8 cellular contexts compared by ENCODE assay signal in the genomic region with DNA sequence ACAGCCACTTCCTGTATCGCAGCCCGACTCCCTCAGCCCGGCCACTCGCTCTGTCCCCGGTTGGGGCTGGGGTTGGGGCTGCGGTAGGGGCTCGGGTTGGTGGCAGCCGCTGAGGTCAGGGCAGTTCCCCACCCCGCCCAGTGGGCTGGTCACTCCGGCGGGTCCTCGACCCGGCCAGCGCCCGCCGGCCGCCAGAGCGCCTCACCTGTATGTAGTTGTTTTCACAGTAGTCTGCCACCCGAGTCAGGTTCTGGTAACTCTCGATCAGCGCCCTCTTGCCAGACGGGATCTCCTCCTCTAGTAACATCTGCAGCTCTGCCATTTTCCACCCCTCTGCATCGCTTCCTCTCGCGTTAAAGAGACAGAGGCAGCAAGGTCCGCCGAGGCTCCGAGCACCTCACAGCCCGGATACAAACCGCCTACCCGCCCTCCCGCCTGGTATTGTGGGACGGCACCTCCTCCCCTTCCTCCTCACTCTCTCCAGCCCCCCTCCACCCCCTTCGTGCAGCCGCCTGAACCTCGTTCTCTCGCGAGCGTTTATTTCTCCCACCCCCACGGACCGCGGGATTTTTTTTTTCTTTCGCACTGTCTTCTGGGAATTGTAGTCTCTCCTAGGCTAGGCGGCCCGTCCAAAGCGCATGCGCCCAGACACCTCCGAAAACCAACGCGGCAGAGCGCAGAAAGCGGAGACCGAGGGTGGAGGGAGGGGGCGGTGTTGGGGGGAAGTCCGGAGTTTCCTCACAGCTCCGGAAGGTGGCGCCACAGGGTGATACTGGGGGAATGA. TPM values are rescaled to one million over a fixed set of nuclear protein-coding genes. Genes with fewer than 3 reads are reported as not detected.
DNase-seq lines count a peak whose midpoint lies in the region; ATAC-seq and TF ChIP-seq lines count a peak whose summit lies in the region.

Gene ABI1, minus strand, starts transcription at position 417 of the 784 bp plus-strand sequence. Its CDS starts 95 bp downstream, at position 322.

- peaks cover 42% of the 10 kb centered on the region for H3K79me2 ChIP-seq in SK-N-SH (ENCODE audit: insufficient read depth)

- TF ChIP-seq EP300 in SK-N-SH (IDR thresholded peaks at IDR 0.05; ENCODE audit: borderline replicate concordance in 1 of 2, low read depth in 1 of 2, low read length in 1 of 2) (peak in 1 of 2 experiments; percentile 47; a peak in 1 of 4 replicates), gastroesophageal sphincter (IDR thresholded peaks at IDR 0.05) (no peak)

- no peaks in the 10 kb centered on the region for H3K9me2 ChIP-seq in SK-N-SH

- H3F3A ChIP-seq in SK-N-SH (replicated peaks; ENCODE audit: insufficient read depth) = peaks cover 9% of the 10 kb centered on the region

- DNase-seq in HFFc6 = peak; percentile 96
- DNase-seq in NCI-H1048 (lab: John Stamatoyannopoulos, UW) = peak; percentile 96
- peak; percentile 92 for DNase-seq in SK-N-SH
- peak; percentile 97 for DNase-seq in activated naive CD4-positive, alpha-beta T cell treated with anti-CD3 and anti-CD28 coated beads, Interleukin-2, amount 50 U/mL, for 16 hours
- DNase-seq in substantia nigra (lab: John Stamatoyannopoulos, UW) = peak; percentile 78 to 100 (median 96)

- peaks cover 36% of the 10 kb centered on the region for H3K4me1 Mint-ChIP-seq in HFFc6 (ENCODE audit: low read depth)

- peak; percentile 88 to 90 for TF ChIP-seq POLR2A in gastroesophageal sphincter (IDR thresholded peaks at IDR 0.05)

- peak within 1 kb of the TSS; percentile 95 for H3K9ac ChIP-seq in SK-N-SH

- no peaks in the 10 kb centered on the region; the same call in 1 of the 2 replicates for H3K27me3 ChIP-seq in SK-N-SH (ENCODE audit: insufficient read depth)
- peaks cover 20% of the 10 kb centered on the region for H3K27me3 ChIP-seq in gastroesophageal sphincter
- H3K27me3 ChIP-seq in neutrophil = no peaks in the 10 kb centered on the region

- TF ChIP-seq RAD21 in SK-N-SH (IDR thresholded peaks at IDR 0.05; ENCODE audit: low read length) = peak; percentile 51

- peak within 1 kb of the TSS; percentile 96 for H3K27ac Mint-ChIP-seq in HFFc6

- H3K36me3 ChIP-seq in SK-N-SH (replicated peaks in 1 of 2; ENCODE audit: control insufficient read depth in 1 of 2, insufficient read depth in 2 of 2, low read length in 1 of 2) = no peaks in the 10 kb centered on the region
- H3K36me3 ChIP-seq in gastroesophageal sphincter = no peaks in the 10 kb centered on the region
- no peaks in the 10 kb centered on the region for H3K36me3 ChIP-seq in neutrophil

- H3K9me3 ChIP-seq in SK-N-SH (no peaks in the 10 kb centered on the region), gastroesophageal sphincter (no peaks in the 10 kb centered on the region), neutrophil (no peaks in the 10 kb centered on the region)

- CTCF ChIA-PET in SK-N-SH (lab: Yijun Ruan, JAX) = interaction anchor here (0.7 to 4.1 kb wide), 20 partner anchors 9 to 499 kb away, joined by 3 to 43 read pairs (median 4); no protein-coding TSS in a partner anchor

- H3K36me3 Mint-ChIP-seq in HFFc6 (ENCODE audit: low read depth) = peaks cover 5% of the 10 kb centered on the region; the same call in 1 of the 2 replicates

- H3K4me3 Mint-ChIP-seq in HFFc6 = peak within 1 kb of the TSS; percentile 97

- peak within 1 kb of the TSS; percentile 59 for H3K4me2 ChIP-seq in SK-N-SH

- ATAC-seq in gastroesophageal sphincter = peak; percentile 95

- H4K20me1 ChIP-seq in SK-N-SH (ENCODE audit: insufficient read depth) = peaks cover 34% of the 10 kb centered on the region

- H3K27ac ChIP-seq in SK-N-SH (ENCODE audit: low read depth in 2 of 2, low read length in 1 of 2) (peak within 1 kb of the TSS; percentile 92 to 95), gastroesophageal sphincter (peak within 1 kb of the TSS; percentile 79 to 98 (median 94)), neutrophil (peak within 1 kb of the TSS; percentile 99), substantia nigra (ENCODE audit: low read depth, low read length, poor library complexity, severe bottlenecking) (peak within 1 kb of the TSS; percentile 87)

- POLR2A ChIA-PET in SK-N-SH (lab: Yijun Ruan, JAX) = interaction anchor here (0.6 to 1.2 kb wide), 2 partner anchors 134 to 293 kb away, joined by 3 read pairs; partner anchors contain the start of gene YME1L1

- peak within 1 kb of the TSS; percentile 73 for H3K4me3 ChIP-seq in GM08714 (ENCODE audit: low read length)
- peak within 1 kb of the TSS; percentile 66 to 75 for H3K4me3 ChIP-seq in SK-N-SH (ENCODE audit: low read depth in 2 of 2, low read length in 1 of 2)
- H3K4me3 ChIP-seq in gastroesophageal sphincter = peak within 1 kb of the TSS; percentile 67 to 97
- peak within 1 kb of the TSS; percentile 90 to 96 for H3K4me3 ChIP-seq in neutrophil (ENCODE audit: low read depth in 1 of 2, low read length in 1 of 2)

- H3K9me3 Mint-ChIP-seq in HFFc6 = no peaks in the 10 kb centered on the region

- H2AFZ ChIP-seq in SK-N-SH (ENCODE audit: low read depth) = peak within 1 kb of the TSS; percentile 93

- H3K4me1 ChIP-seq in SK-N-SH (ENCODE audit: control insufficient read depth in 1 of 2, insufficient read depth in 2 of 2, low read depth in 1 of 2, low read length in 1 of 2) = peaks cover 5 to 11% of the 10 kb centered on the region in 2 experiments; a peak in 3 of 4 replicates
- peaks cover 2 to 42% (median 21%) of the 10 kb centered on the region in 3 donors for H3K4me1 ChIP-seq in gastroesophageal sphincter
- H3K4me1 ChIP-seq in neutrophil (ENCODE audit: control insufficient read depth in 1 of 2, insufficient read depth in 1 of 2, low read depth in 1 of 2, low read length in 1 of 2) = peaks cover 67 to 74% of the 10 kb centered on the region in 2 experiments

- peaks cover 9% of the 10 kb centered on the region; the same call in 1 of the 2 replicates for H3K27me3 Mint-ChIP-seq in HFFc6 (ENCODE audit: insufficient read depth)

- no peak; the same call in 1 of the 2 replicates for TF ChIP-seq CTCF in HFFc6 (IDR thresholded peaks at IDR 0.05)
- TF ChIP-seq CTCF in SK-N-SH (IDR thresholded peaks at IDR 0.05) = peak; percentile 62
- TF ChIP-seq CTCF in gastroesophageal sphincter (IDR thresholded peaks at IDR 0.05) = peak in 2 of 4 experiments; percentile 47 to 88
- peak; percentile 95 for TF ChIP-seq CTCF in neutrophil (IDR thresholded peaks at IDR 0.05)

- WGBS in SK-N-SH (ENCODE audit: low lambda C conversion rate) = 1% methylated on average over 41 of the region's 57 CpGs
- 0 to 1% methylated on average over 23 to 34 of the region's 57 CpGs for WGBS in gastroesophageal sphincter (ENCODE audit: low coverage in 1 of 2), 2 donors

TF ChIP-seq in SK-N-SH, 30 proteins besides CTCF, POLR2A, EP300 and RAD21 (continues in another document):
- TF ChIP-seq, protein P1, sequence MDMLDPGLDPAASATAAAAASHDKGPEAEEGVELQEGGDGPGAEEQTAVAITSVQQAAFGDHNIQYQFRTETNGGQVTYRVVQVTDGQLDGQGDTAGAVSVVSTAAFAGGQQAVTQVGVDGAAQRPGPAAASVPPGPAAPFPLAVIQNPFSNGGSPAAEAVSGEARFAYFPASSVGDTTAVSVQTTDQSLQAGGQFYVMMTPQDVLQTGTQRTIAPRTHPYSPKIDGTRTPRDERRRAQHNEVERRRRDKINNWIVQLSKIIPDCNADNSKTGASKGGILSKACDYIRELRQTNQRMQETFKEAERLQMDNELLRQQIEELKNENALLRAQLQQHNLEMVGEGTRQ (IDR thresholded peaks at IDR 0.05; ENCODE audit: borderline replicate concordance, low read depth, low read length) = no peak
- no peak for TF ChIP-seq IRF3 (IDR thresholded peaks at IDR 0.05; ENCODE audit: low read depth, low read length)
- TF ChIP-seq, protein P2, sequence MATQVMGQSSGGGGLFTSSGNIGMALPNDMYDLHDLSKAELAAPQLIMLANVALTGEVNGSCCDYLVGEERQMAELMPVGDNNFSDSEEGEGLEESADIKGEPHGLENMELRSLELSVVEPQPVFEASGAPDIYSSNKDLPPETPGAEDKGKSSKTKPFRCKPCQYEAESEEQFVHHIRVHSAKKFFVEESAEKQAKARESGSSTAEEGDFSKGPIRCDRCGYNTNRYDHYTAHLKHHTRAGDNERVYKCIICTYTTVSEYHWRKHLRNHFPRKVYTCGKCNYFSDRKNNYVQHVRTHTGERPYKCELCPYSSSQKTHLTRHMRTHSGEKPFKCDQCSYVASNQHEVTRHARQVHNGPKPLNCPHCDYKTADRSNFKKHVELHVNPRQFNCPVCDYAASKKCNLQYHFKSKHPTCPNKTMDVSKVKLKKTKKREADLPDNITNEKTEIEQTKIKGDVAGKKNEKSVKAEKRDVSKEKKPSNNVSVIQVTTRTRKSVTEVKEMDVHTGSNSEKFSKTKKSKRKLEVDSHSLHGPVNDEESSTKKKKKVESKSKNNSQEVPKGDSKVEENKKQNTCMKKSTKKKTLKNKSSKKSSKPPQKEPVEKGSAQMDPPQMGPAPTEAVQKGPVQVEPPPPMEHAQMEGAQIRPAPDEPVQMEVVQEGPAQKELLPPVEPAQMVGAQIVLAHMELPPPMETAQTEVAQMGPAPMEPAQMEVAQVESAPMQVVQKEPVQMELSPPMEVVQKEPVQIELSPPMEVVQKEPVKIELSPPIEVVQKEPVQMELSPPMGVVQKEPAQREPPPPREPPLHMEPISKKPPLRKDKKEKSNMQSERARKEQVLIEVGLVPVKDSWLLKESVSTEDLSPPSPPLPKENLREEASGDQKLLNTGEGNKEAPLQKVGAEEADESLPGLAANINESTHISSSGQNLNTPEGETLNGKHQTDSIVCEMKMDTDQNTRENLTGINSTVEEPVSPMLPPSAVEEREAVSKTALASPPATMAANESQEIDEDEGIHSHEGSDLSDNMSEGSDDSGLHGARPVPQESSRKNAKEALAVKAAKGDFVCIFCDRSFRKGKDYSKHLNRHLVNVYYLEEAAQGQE (IDR thresholded peaks at IDR 0.05; ENCODE audit: low read depth, low read length) = no peak
- TF ChIP-seq SMC3 (IDR thresholded peaks at IDR 0.05; ENCODE audit: low read depth, low read length) = peak; percentile 32; the same call in 1 of the 2 replicates
- TF ChIP-seq YY1 (IDR thresholded peaks at IDR 0.05; ENCODE audit: low read depth) = peak; percentile 67; the same call in 1 of the 2 replicates
- TF ChIP-seq JUND (IDR thresholded peaks at IDR 0.05) = no peak
- peak; percentile 80 for TF ChIP-seq TAF1 (IDR thresholded peaks at IDR 0.05; ENCODE audit: borderline replicate concordance, low read depth, low read length)

RNA-seq across cellular contexts. Expression of gene ABI1, which starts in this region (rescaled TPM):
- total RNA-seq in HFFc6 (2021; fragmentation: NEBNext Ultra II Directional; extraction: Animal tissue kit (Norgen Biotek cat#: 25700)) = 10 to 100 TPM; 48.0 to 56.5 (median 53.3) TPM
- 36.7 and 47.5 TPM in 2 replicates for polyA plus RNA-seq in SK-N-SH (2012; rRNA removed)
- 36.1 and 39.5 TPM in 2 replicates for polyA plus RNA-seq in SK-N-SH (2012; cell fraction: cytosol; rRNA removed)
- polyA plus RNA-seq in SK-N-SH (2012; cell fraction: nucleus; rRNA removed) = 15.6 and 38.2 TPM in 2 replicates
- total RNA-seq in gastroesophageal sphincter = 10 to 100 TPM; 46.4 to 70.9 (median 50.8) TPM

Comparison
In these comparisons a context has a peak if more than half of its experiments do, and no peak if none do; other contexts are left out.
1. Peak in every context shown above with its lines: DNase-seq, ATAC-seq, H3K4me3 ChIP-seq and H3K27ac ChIP-seq.